ENCODE assay signal across 1 cellular context in the genomic region with DNA sequence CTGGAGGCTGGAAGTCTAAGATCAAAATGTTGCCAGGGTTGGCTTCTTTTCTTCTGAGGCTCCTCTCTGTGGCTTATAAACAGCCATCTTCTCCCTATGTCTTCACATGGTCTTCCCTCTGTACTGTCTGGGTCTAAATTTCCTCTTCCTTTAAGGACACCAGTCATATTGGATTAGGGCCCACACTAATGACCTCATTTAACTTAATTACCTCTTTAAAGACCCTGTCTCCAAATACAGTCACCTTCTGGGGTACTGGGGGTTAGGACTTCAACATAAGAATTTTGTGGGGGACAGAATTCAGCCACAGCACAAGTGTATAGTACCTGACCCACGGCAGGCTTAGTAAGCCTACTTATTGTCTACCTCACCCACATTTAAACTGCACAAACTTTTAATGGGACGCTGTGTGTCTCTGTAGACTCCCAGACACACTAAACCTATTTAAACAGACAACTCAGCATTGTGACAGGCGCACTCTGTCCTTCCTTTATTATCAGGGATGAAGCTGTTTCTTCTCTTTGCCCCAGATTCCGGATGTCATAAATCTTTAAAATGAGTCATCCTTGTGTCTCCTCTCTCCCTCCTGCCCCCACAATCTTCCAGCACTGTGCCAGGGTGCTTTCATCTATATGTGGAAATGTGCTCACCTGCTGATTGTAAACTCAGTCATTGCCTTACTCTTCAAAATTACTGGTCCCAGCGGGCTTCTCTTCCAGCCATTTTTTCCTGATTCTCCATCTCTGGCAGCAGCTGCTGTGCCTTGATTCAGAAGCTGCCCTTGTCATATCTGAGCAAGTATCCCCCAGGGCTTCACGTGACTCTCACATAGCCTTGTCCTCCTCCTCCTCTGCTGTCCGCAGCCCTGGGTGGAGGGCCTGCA.
TF ChIP-seq lines count a peak whose summit lies in the region.

No MANE protein-coding gene starts in this region.

TF ChIP-seq in HepG2, 621 proteins besides CTCF, POLR2A, EP300 and RAD21:
- TF ChIP-seq HNRNPLL (IDR thresholded peaks at IDR 0.05; ENCODE audit: low read depth, low read length, poor library complexity, severe bottlenecking) (no peak), ZNF225 (CRISPR knock-in tag; IDR thresholded peaks at IDR 0.05) (no peak), ZNF326 (CRISPR knock-in tag; IDR thresholded peaks at IDR 0.05; ENCODE audit: borderline replicate concordance) (no peak), ERF (CRISPR knock-in tag; IDR thresholded peaks at IDR 0.05) (no peak), ZSCAN25 (CRISPR knock-in tag; IDR thresholded peaks at IDR 0.05) (no peak), ZNF670 (CRISPR knock-in tag; IDR thresholded peaks at IDR 0.05; ENCODE audit: borderline replicate concordance) (no peak), CHCHD3 (CRISPR knock-in tag; IDR thresholded peaks at IDR 0.05) (no peak), ZBTB7A (CRISPR knock-in tag; IDR thresholded peaks at IDR 0.05) (no peak), ZNF615 (CRISPR knock-in tag; IDR thresholded peaks at IDR 0.05; ENCODE audit: borderline replicate concordance) (no peak), ZNF30 (CRISPR knock-in tag; IDR thresholded peaks at IDR 0.05) (no peak), ZNF335 (CRISPR knock-in tag; IDR thresholded peaks at IDR 0.05) (no peak)
